Comparison of ENCODE assay signal across 13 cellular contexts in the genomic region with DNA sequence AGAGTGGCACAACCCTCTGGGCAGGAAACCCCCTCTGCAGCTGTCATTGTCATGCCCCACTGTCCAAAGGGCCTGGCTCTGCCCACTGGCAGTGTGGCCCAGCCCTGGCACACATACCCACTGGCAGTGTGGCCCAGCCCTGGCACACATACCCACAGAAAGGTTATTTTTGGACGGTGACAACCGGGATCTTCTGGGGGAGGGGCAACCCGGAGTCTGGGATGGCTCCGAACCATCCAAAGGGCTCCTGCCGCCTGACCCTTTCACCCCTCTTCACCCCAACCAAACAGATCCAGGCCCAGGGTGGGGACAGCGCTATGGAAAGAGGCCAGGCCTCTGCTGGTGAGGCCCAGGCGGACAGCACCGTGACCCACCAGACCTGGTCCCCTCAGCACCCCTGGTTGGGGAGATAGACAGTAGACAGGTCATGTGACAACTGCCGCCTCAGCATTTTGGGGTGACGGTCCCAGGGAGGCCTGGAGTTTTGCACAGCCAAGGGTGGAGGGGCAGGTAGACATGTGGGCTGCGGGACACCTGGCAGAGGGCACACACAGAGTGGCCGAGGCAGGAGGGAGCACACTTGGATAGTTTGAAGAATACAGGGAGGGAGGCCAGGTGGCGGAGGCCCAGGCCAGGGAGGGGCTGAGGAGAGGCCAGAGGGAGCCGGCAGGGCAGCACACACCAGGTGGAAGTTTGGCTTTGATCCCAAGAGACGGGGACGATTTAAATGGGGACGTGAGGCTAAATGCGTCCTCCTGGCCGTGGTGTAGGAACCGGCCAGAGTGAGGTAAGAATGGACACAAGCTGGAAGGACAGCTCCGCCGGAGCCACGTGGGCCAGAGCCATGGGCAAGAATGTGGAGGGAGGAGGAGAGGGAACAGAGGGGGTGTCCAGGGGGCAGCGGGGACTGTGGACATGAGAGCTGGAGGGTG. TPM values are rescaled to one million over a fixed set of nuclear protein-coding genes. Genes with fewer than 3 reads are reported as not detected.
DNase-seq lines count a peak whose midpoint lies in the region; ATAC-seq, FAIRE-seq and TF ChIP-seq lines count a peak whose summit lies in the region.
"Had no signal": no experiment of that assay in that cellular context is flagged by ENCODE, and none has a peak within 500 bp of the region (broad histone marks: within the 10 kb centered on the region; RNA-seq: fewer than 3 reads in every experiment).

No MANE protein-coding gene starts in this region.

- H3K36me3 ChIP-seq in right lobe of liver, result no peaks in the 10 kb centered on the region
- H3K36me3 ChIP-seq: colonic mucosa had no signal

- H3K4me1 ChIP-seq in A549 (peaks cover 23% of the 10 kb centered on the region), right lobe of liver (peaks cover 0 to 24% (median 8%) of the 10 kb centered on the region in 4 donors)
- H3K4me1 ChIP-seq: colonic mucosa had no signal

- 91% methylated on average over 21 of the region's 24 CpGs for WGBS in A549 (ENCODE audit: missing lambda C conversion rate)
- WGBS in right lobe of liver (ENCODE audit: insufficient coverage, low coverage, low lambda C conversion rate, missing lambda C conversion rate), result 68% methylated on average over 13 of the region's 24 CpGs

- CTCF ChIA-PET in A549 (lab: Yijun Ruan, JAX), result interaction anchor here (1.0 to 1.3 kb wide), 2 partner anchors 18 to 69 kb away, joined by 3 to 4 read pairs; no protein-coding TSS in a partner anchor

- TF ChIP-seq EP300 in A549 (IDR thresholded peaks at IDR 0.05), result no peak

- H3K27ac ChIP-seq in A549 (no peak overlapping the region), VCaP (peak overlapping the region; percentile 85; the same call in 1 of the 2 replicates), right lobe of liver (peak overlapping the region in 1 of 3 donors; percentile 43)
- H3K27ac ChIP-seq: colonic mucosa, parathyroid adenoma had no signal

- no peak for TF ChIP-seq POLR2A in A549 (IDR thresholded peaks at IDR 0.05; ENCODE audit: low read length)
- TF ChIP-seq POLR2A in right lobe of liver (IDR thresholded peaks at IDR 0.05), result no peak

- no peak for FAIRE-seq in A549 (lab: Jason Lieb, UNC)
- FAIRE-seq: GM18507, keratinocyte had no signal

- no peak overlapping the region for H3K4me2 ChIP-seq in A549

- POLR2A ChIA-PET in A549 (lab: Yijun Ruan, JAX), result no interaction called here

- no peak for ATAC-seq in A549
- peak; percentile 30 to 77 (median 51) for ATAC-seq in right lobe of liver
- ATAC-seq in GM21825 (IDR thresholded peaks at IDR 0.05; ENCODE audit: unreplicated experiment), result no peak

- DNase-seq in A549 (ENCODE audit: low read depth in 1 of 2, low spot score in 1 of 2), result no peak
- peak in 2 of 3 donors; percentile 83 to 90 for DNase-seq in right lobe of liver
- no peak for DNase-seq in NCI-H128 (lab: John Stamatoyannopoulos, UW; ENCODE audit: unreplicated experiment)
- DNase-seq in HCEC 1CT, result no peak
- DNase-seq: activated CD4-positive, alpha-beta T cell treated with anti-CD3 and anti-CD28 coated beads, Interleukin-2, amount 50 U/mL, for 48 hours; colonic mucosa; erythroblast; mucosa of descending colon had no signal

- no peak for TF ChIP-seq CTCF in A549 (IDR thresholded peaks at IDR 0.05)
- no peak for TF ChIP-seq CTCF in VCaP (conservative IDR thresholded peaks at IDR 0.05)
- no peak for TF ChIP-seq CTCF in right lobe of liver (IDR thresholded peaks at IDR 0.05)

- H3K27me3 ChIP-seq in right lobe of liver, result no peaks in the 10 kb centered on the region

- H3K4me3 ChIP-seq in A549 (no peak overlapping the region), right lobe of liver (no peak overlapping the region)
- H3K4me3 ChIP-seq: colonic mucosa, mucosa of descending colon had no signal

- H3K9me3 ChIP-seq in A549 (no peaks in the 10 kb centered on the region), right lobe of liver (no peaks in the 10 kb centered on the region)
- H3K9me3 ChIP-seq: colonic mucosa, mucosa of descending colon had no signal

- no peak for TF ChIP-seq RAD21 in A549 (conservative IDR thresholded peaks at IDR 0.05 in 1 of 2, IDR thresholded peaks at IDR 0.05 in 1 of 2)

- intact Hi-C loops in right lobe of liver (cut with DNase I), result no loop called here

TF ChIP-seq in A549, 52 proteins besides CTCF, POLR2A, EP300 and RAD21:
- peak; percentile 91 for TF ChIP-seq MAFK (IDR thresholded peaks at IDR 0.05; ENCODE audit: partially characterized antibody)
- TF ChIP-seq, protein P1, sequence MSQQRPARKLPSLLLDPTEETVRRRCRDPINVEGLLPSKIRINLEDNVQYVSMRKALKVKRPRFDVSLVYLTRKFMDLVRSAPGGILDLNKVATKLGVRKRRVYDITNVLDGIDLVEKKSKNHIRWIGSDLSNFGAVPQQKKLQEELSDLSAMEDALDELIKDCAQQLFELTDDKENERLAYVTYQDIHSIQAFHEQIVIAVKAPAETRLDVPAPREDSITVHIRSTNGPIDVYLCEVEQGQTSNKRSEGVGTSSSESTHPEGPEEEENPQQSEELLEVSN (IDR thresholded peaks at IDR 0.05; ENCODE audit: borderline replicate concordance, low read depth), result no peak

RNA-seq across cellular contexts. Expression of a gene that starts 2.9 kb away (rescaled TPM):
- polyA plus RNA-seq in A549 (2011; rRNA removed), result 12.5 and 13.5 TPM in 2 replicates
- polyA plus RNA-seq in A549 (2012; cell fraction: cytosol; rRNA removed), result 29.7 and 32.2 TPM in 2 replicates
- polyA plus RNA-seq in A549 (2012; cell fraction: nucleus; rRNA removed), result 124 and 133 TPM in 2 replicates
- 24.1 to 26.0 TPM (median 25.8 TPM) in 3 replicates for polyA plus RNA-seq in A549 (2017; fragmentation: RNase III; extraction: RNeasy Plus Mini Kit Qiagen cat#74134 plus additional on column Dnase treatment)
- 13.0 and 15.1 TPM in 2 replicates for polyA minus RNA-seq in A549 (2011; rRNA and poly(A)+ RNA removed)
- total RNA-seq in right lobe of liver, result 1 to 10 TPM; 2.1 to 7.6 (median 3.6) TPM

RNA-seq across cellular contexts. Expression of a gene that starts 7.6 kb away (rescaled TPM):
- polyA plus RNA-seq in A549 (2011; rRNA removed), result 2.4 and 2.5 TPM in 2 replicates
- 5.3 and 8.2 TPM in 2 replicates for polyA plus RNA-seq in A549 (2012; cell fraction: cytosol; rRNA removed)
- 67.3 and 101 TPM in 2 replicates for polyA plus RNA-seq in A549 (2012; cell fraction: nucleus; rRNA removed)
- polyA plus RNA-seq in A549 (2017; fragmentation: RNase III; extraction: RNeasy Plus Mini Kit Qiagen cat#74134 plus additional on column Dnase treatment), result 10.1 to 14.0 TPM (median 12.0 TPM) in 3 replicates
- 1.8 and 3.1 TPM in 2 replicates for polyA minus RNA-seq in A549 (2011; rRNA and poly(A)+ RNA removed)
- total RNA-seq in right lobe of liver, result 10 to 100 TPM; 19.6 to 30.5 (median 23.0) TPM

RNA-seq across cellular contexts. Expression of a gene that starts 11.6 kb away (rescaled TPM):
- 1.6 and 3.0 TPM in 2 replicates for polyA plus RNA-seq in A549 (2011; rRNA removed)
- polyA plus RNA-seq in A549 (2012; cell fraction: cytosol; rRNA removed), result 4.9 and 6.3 TPM in 2 replicates
- polyA plus RNA-seq in A549 (2012; cell fraction: nucleus; rRNA removed), result 23.4 and 25.4 TPM in 2 replicates
- 5.5 to 7.4 TPM (median 5.7 TPM) in 3 replicates for polyA plus RNA-seq in A549 (2017; fragmentation: RNase III; extraction: RNeasy Plus Mini Kit Qiagen cat#74134 plus additional on column Dnase treatment)
- 2.8 and 4.9 TPM in 2 replicates for polyA minus RNA-seq in A549 (2011; rRNA and poly(A)+ RNA removed)
- total RNA-seq in right lobe of liver, result 1 to 10 TPM; 1.7 to 6.4 (median 2.5) TPM

RNA-seq across cellular contexts. Expression of a gene that starts 13.8 kb away (rescaled TPM):
- polyA plus RNA-seq in A549 (2011; rRNA removed), result 6.5 and 7.2 TPM in 2 replicates
- 10.5 and 15.5 TPM in 2 replicates for polyA plus RNA-seq in A549 (2012; cell fraction: cytosol; rRNA removed)
- 122 and 169 TPM in 2 replicates for polyA plus RNA-seq in A549 (2012; cell fraction: nucleus; rRNA removed)
- 13.3 to 14.3 TPM (median 14.2 TPM) in 3 replicates for polyA plus RNA-seq in A549 (2017; fragmentation: RNase III; extraction: RNeasy Plus Mini Kit Qiagen cat#74134 plus additional on column Dnase treatment)
- polyA minus RNA-seq in A549 (2011; rRNA and poly(A)+ RNA removed), result 5.7 and 8.2 TPM in 2 replicates
- total RNA-seq in right lobe of liver, result 10 to 100 TPM; 10.4 to 22.6 (median 14.6) TPM

RNA-seq across cellular contexts. Expression of a gene that starts 48.8 kb away (rescaled TPM):
- polyA plus RNA-seq in A549 (2011; rRNA removed) (24.6 and 32.4 TPM in 2 replicates), A549 (2017; fragmentation: RNase III; extraction: RNeasy Plus Mini Kit Qiagen cat#74134 plus additional on column Dnase treatment) (64.4 to 67.2 TPM (median 65.0 TPM) in 3 replicates)
- 42.6 and 58.7 TPM in 2 replicates for polyA plus RNA-seq in A549 (2012; cell fraction: cytosol; rRNA removed)
- 186 and 235 TPM in 2 replicates for polyA plus RNA-seq in A549 (2012; cell fraction: nucleus; rRNA removed)
- polyA minus RNA-seq in A549 (2011; rRNA and poly(A)+ RNA removed), result 52.7 and 56.9 TPM in 2 replicates
- total RNA-seq in right lobe of liver, result 100 to 1,000 TPM; 154 to 181 (median 161) TPM

Comparison
In these comparisons a context has a peak if more than half of its experiments do, and no peak if none do; other contexts are left out.
1. ATAC-seq: peak in right lobe of liver (4 of 4); none in A549 (0 of 2) and GM21825 (single experiment).
2. DNase-seq: peak in right lobe of liver (2 of 3); none in A549 (0 of 2), NCI-H128 (single experiment) and HCEC 1CT (single experiment).